1 cellular context compared by ENCODE assay signal in genomic region chr3:27666277-27666676, GRCh38.
TF ChIP-seq lines count a peak whose summit lies in the region.

No MANE protein-coding gene starts in this region.

TF ChIP-seq in GM12878, 131 proteins besides CTCF, POLR2A, EP300 and RAD21 (continued from another document):
- TF ChIP-seq ZBTB11 (CRISPR knock-in tag; IDR thresholded peaks at IDR 0.05) (no peak), FOS (IDR thresholded peaks at IDR 0.05; ENCODE audit: borderline replicate concordance, extremely low read depth, insufficient read length) (no peak), PAX8 (IDR thresholded peaks at IDR 0.05) (no peak), NFYA (IDR thresholded peaks at IDR 0.05; ENCODE audit: borderline replicate concordance, low read depth, low read length) (no peak)
